24 cellular contexts compared by ENCODE assay signal in the genomic region with DNA sequence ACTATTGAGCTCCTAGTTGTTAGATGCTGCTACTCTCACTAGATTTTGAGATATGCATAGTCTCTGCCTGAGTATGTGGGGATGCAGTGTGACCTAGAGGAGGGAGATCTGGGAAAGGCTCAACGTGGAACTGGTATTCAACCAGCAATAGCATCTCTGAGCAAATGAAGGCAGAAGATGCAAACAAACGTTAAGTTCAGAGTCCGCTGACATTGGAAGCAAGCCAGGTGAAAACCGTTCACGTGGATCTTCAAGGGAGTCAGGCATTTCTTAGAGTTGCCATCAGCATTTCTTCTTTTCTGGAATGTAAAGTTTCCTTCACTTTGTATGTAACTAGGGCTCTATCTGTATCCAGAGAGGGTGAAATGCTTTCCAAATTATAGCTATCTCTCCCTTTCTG. TPM values are rescaled to one million over a fixed set of nuclear protein-coding genes. Genes with fewer than 3 reads are reported as not detected.
A peak's percentile ranks its signal among the peaks of the same experiment; 100 is the strongest.
DNase-seq lines count a peak whose midpoint lies in the region; ATAC-seq, FAIRE-seq and TF ChIP-seq lines count a peak whose summit lies in the region.
"Had no signal": no experiment of that assay in that cellular context is flagged by ENCODE, and none has a peak within 500 bp of the region (broad histone marks: within the 10 kb centered on the region; RNA-seq: fewer than 3 reads in every experiment).

No MANE protein-coding gene starts in this region.

- peak; percentile 19; the same call in 1 of the 3 replicates for ATAC-seq in HepG2
- no peak for ATAC-seq in right lobe of liver
- ATAC-seq in left colon = peak; percentile 79
- ATAC-seq: body of pancreas had no signal

- H3K9me3 ChIP-seq in HepG2 (ENCODE audit: low read length) = no peaks in the 10 kb centered on the region
- H3K9me3 ChIP-seq in right lobe of liver = no peaks in the 10 kb centered on the region
- H3K9me3 ChIP-seq in transverse colon = no peaks in the 10 kb centered on the region
- H3K9me3 ChIP-seq in MG63 = no peaks in the 10 kb centered on the region
- H3K9me3 ChIP-seq in tibial nerve = no peaks in the 10 kb centered on the region
- H3K9me3 ChIP-seq: BLaER1 treated with 17β-estradiol and CSF1 and Interleukin-3, amounts not matched to agents 10 nM and 100 nM; body of pancreas; HAP-1 had no signal

- H3K27ac ChIP-seq in HepG2 (ENCODE audit: extremely low read length, insufficient read depth, low read length) (no peak overlapping the region), right lobe of liver (no peak overlapping the region), transverse colon (no peak overlapping the region), tibial nerve (no peak overlapping the region)
- H3K27ac ChIP-seq: BLaER1 treated with 17β-estradiol and CSF1 and Interleukin-3, amounts not matched to agents 10 nM and 100 nM; body of pancreas; coronary artery had no signal

- CTCF ChIA-PET in HepG2 (lab: Yijun Ruan, JAX; ENCODE audit: low intra/inter-chr PET ratio, low total read pairs) = no interaction called here

- POLR2A ChIA-PET in HepG2 (lab: Yijun Ruan, JAX) = no interaction called here

- H3K4me1 ChIP-seq in HepG2 (ENCODE audit: insufficient read depth, low read length) (peaks cover 15% of the 10 kb centered on the region), right lobe of liver (peaks cover 0 to 16% (median 13%) of the 10 kb centered on the region in 4 donors), transverse colon (peaks cover 8 to 25% (median 19%) of the 10 kb centered on the region in 4 donors), tibial nerve (peaks cover 0 to 15% (median 5%) of the 10 kb centered on the region in 4 donors)
- H3K4me1 ChIP-seq: BLaER1 treated with 17β-estradiol and CSF1 and Interleukin-3, amounts not matched to agents 10 nM and 100 nM had no signal

- in situ Hi-C loops in HepG2 (cut with HindIII; ENCODE audit: extremely low pct_ligation_motif_present, low pct_unique_long_range_greater_than_20kb) = loop anchor here (10.0 kb wide), 1 partner anchor 195 kb away; the partner anchor contains the start of gene ZNF827
- in situ Hi-C loops in transverse colon (cut with MboI; ENCODE audit: low pct_ligation_motif_present in 1 of 4, low pct_unique_long_range_greater_than_20kb in 1 of 4, low sequenced_read_pairs in 3 of 4) = no loop called here

- H3K79me2 ChIP-seq in HepG2 (ENCODE audit: insufficient read depth, low read length) = no peaks in the 10 kb centered on the region

- TF ChIP-seq CTCF in HepG2 (CRISPR knock-in tag; IDR thresholded peaks at IDR 0.05) (no peak), right lobe of liver (IDR thresholded peaks at IDR 0.05) (no peak), choroid plexus epithelial cell (conservative IDR thresholded peaks at IDR 0.05; ENCODE audit: low read depth, low read length) (no peak), transverse colon (IDR thresholded peaks at IDR 0.05) (no peak), tibial nerve (IDR thresholded peaks at IDR 0.05) (no peak)

- BruUV-seq in HepG2 (replicated peaks; lab: Mats Ljungman, UMichigan) = no TSS peak

- H3K4me3 ChIP-seq in HepG2 (replicated peaks in 1 of 3; ENCODE audit: insufficient read depth in 1 of 3, low read depth in 2 of 3, low read length in 3 of 3) = no peak overlapping the region
- no peak overlapping the region for H3K4me3 ChIP-seq in right lobe of liver
- H3K4me3 ChIP-seq in choroid plexus epithelial cell (ENCODE audit: low read depth, low read length) = no peak overlapping the region
- H3K4me3 ChIP-seq in transverse colon = no peak overlapping the region
- H3K4me3 ChIP-seq in MG63 = no peak overlapping the region
- no peak overlapping the region for H3K4me3 ChIP-seq in tibial nerve
- H3K4me3 ChIP-seq: BLaER1 treated with 17β-estradiol and CSF1 and Interleukin-3, amounts not matched to agents 10 nM and 100 nM; body of pancreas; coronary artery; HAP-1 had no signal

- no peak for TF ChIP-seq EP300 in HepG2 (IDR thresholded peaks at IDR 0.05; ENCODE audit: low read depth in 2 of 2, low read length in 2 of 2)
- no peak for TF ChIP-seq EP300 in HepG2 (CRISPR knock-in tag; IDR thresholded peaks at IDR 0.05; ENCODE audit: borderline replicate concordance)
- TF ChIP-seq EP300 in transverse colon (IDR thresholded peaks at IDR 0.05; ENCODE audit: low read depth) = no peak
- TF ChIP-seq EP300 in tibial nerve (IDR thresholded peaks at IDR 0.05) = no peak

- no peak for FAIRE-seq in HepG2 (lab: Jason Lieb, UNC)
- FAIRE-seq: G401.6, urothelium cell line had no signal

- DNase-seq in HepG2 (ENCODE audit: low spot score) (no peak), right lobe of liver (no peak), choroid plexus epithelial cell (ENCODE audit: low read depth) (peak; percentile 65), left colon (peak; percentile 55 to 75), transverse colon (peak; percentile 64), MG63 (no peak), DMS114 treated with DMSO at 0.1 percent for 48 hours (lab: John Stamatoyannopoulos, UW; ENCODE audit: unreplicated experiment) (no peak), tibial nerve (ENCODE audit: low spot score in 2 of 2) (no peak)
- DNase-seq: activated CD4-positive, alpha-beta T cell treated with anti-CD3 and anti-CD28 coated beads, Interleukin-2, amount 50 U/mL, for 1 hour; activated CD8-positive, alpha-beta memory T cell treated with anti-CD3 and anti-CD28 coated beads, Interleukin-2, amount 50 U/mL, for 48 hours; activated naive CD8-positive, alpha-beta T cell treated with anti-CD3 and anti-CD28 coated beads for 36 hours; body of pancreas; foreskin melanocyte; KG1; NCI-H1694; NCI-H2171; NCI-H526 treated with DMSO at 0.1 percent for 48 hours; nephron progenitor cell had no signal

- H3K4me2 ChIP-seq in HepG2 (ENCODE audit: low read depth, low read length) = no peak overlapping the region
- H3K4me2 ChIP-seq: BLaER1 treated with 17β-estradiol and CSF1 and Interleukin-3, amounts not matched to agents 10 nM and 100 nM had no signal

- intact Hi-C loops in HepG2 (cut with micrococcal nuclease; ENCODE audit: unreplicated experiment) = loop anchor here (10.0 kb wide), 1 partner anchor 525 kb away; no protein-coding TSS in a partner anchor
- intact Hi-C loops in right lobe of liver (cut with DNase I) = no loop called here
- intact Hi-C loops in left colon (cut with DNase I, micrococcal nuclease) = no loop called here
- intact Hi-C loops in transverse colon (cut with DNase I; ENCODE audit: low total_unique reads) = loop anchor here (5.0 to 10.0 kb wide), 2 partner anchors 32 to 195 kb away; partner anchors contain the start of gene ZNF827

- H3K27me3 ChIP-seq in HepG2 (ENCODE audit: control insufficient read depth in 1 of 2, insufficient read depth in 2 of 2, low read length in 2 of 2) (peaks cover 0 to 16% of the 10 kb centered on the region in 2 experiments; a peak in 2 of 5 replicates), right lobe of liver (no peaks in the 10 kb centered on the region), transverse colon (no peaks in the 10 kb centered on the region), MG63 (no peaks in the 10 kb centered on the region), tibial nerve (no peaks in the 10 kb centered on the region)
- H3K27me3 ChIP-seq: BLaER1 treated with 17β-estradiol and CSF1 and Interleukin-3, amounts not matched to agents 10 nM and 100 nM; body of pancreas had no signal

- no peak overlapping the region for H2AFZ ChIP-seq in HepG2 (ENCODE audit: low read length)

- H3K36me3 ChIP-seq in HepG2 (replicated peaks in 1 of 2; ENCODE audit: control insufficient read depth in 1 of 2, insufficient read depth in 2 of 2, low read length in 2 of 2) (no peaks in the 10 kb centered on the region), right lobe of liver (no peaks in the 10 kb centered on the region), transverse colon (no peaks in the 10 kb centered on the region), MG63 (no peaks in the 10 kb centered on the region), tibial nerve (no peaks in the 10 kb centered on the region)
- H3K36me3 ChIP-seq: BLaER1 treated with 17β-estradiol and CSF1 and Interleukin-3, amounts not matched to agents 10 nM and 100 nM; HAP-1 had no signal

- TF ChIP-seq RAD21 in HepG2 (CRISPR knock-in tag; IDR thresholded peaks at IDR 0.05) = no peak

- no peak overlapping the region for H3K9ac ChIP-seq in HepG2 (ENCODE audit: insufficient read depth, low read depth, low read length)
- H3K9ac ChIP-seq: BLaER1 treated with 17β-estradiol and CSF1 and Interleukin-3, amounts not matched to agents 10 nM and 100 nM had no signal

- TF ChIP-seq POLR2A in HepG2 (IDR thresholded peaks at IDR 0.05; ENCODE audit: insufficient read depth in 1 of 2, low read depth in 2 of 2, low read length in 2 of 2) (no peak), right lobe of liver (IDR thresholded peaks at IDR 0.05) (no peak), transverse colon (IDR thresholded peaks at IDR 0.05) (no peak), tibial nerve (IDR thresholded peaks at IDR 0.05) (no peak)

- WGBS in HepG2 (ENCODE audit: low lambda C conversion rate) = 0% methylated on average over 5 of the region's 5 CpGs
- 25% methylated on average over 5 of the region's 5 CpGs for WGBS in right lobe of liver (ENCODE audit: insufficient coverage, low coverage, low lambda C conversion rate, missing lambda C conversion rate)
- WGBS in transverse colon (ENCODE audit: low coverage in 1 of 2), 2 donors = 23 to 28% methylated on average over 3 to 5 of the region's 5 CpGs
- WGBS in tibial nerve, 2 donors = 42 to 49% methylated on average over 5 of the region's 5 CpGs

- H4K20me1 ChIP-seq in HepG2 (ENCODE audit: insufficient read depth, low read length) = no peaks in the 10 kb centered on the region
- H4K20me1 ChIP-seq: BLaER1 treated with 17β-estradiol and CSF1 and Interleukin-3, amounts not matched to agents 10 nM and 100 nM had no signal

RNA-seq across cellular contexts. Expression of gene C4orf51, which starts 59.9 kb away (rescaled TPM):
- not detected in 2 replicates for total RNA-seq in HepG2 (2016; rRNA removed; fragmentation: Illumina TruSeq; extraction: Trizol)
- not detected in 2 replicates for total RNA-seq in HepG2 (2016; cell fraction: cytosol; rRNA removed; fragmentation: Illumina TruSeq; extraction: Trizol; ENCODE audit: low read depth)
- total RNA-seq in HepG2 (2016; cell fraction: insoluble cytoplasmic fraction; rRNA removed; fragmentation: Illumina TruSeq; extraction: Trizol) = not detected in 2 replicates
- total RNA-seq in HepG2 (2016; cell fraction: membrane; rRNA removed; fragmentation: Illumina TruSeq; extraction: Trizol) = not detected in 2 replicates
- total RNA-seq in HepG2 (2016; cell fraction: nucleus; rRNA removed; fragmentation: Illumina TruSeq; extraction: Trizol) = not detected in 2 replicates
- polyA plus RNA-seq in HepG2 (2011; rRNA removed) = not detected in 2 replicates
- not detected in 2 replicates for polyA plus RNA-seq in HepG2 (2011; cell fraction: cytosol; rRNA removed)
- polyA plus RNA-seq in HepG2 (2011; cell fraction: nucleus; rRNA removed) = not detected in 2 replicates
- polyA plus RNA-seq in HepG2 (2012) = not detected in 2 replicates
- not detected in 2 replicates for polyA plus RNA-seq in HepG2 (2016; cell fraction: cytosol; fragmentation: Illumina TruSeq; extraction: Trizol; ENCODE audit: low read depth)
- not detected in 2 replicates for polyA plus RNA-seq in HepG2 (2016; cell fraction: insoluble cytoplasmic fraction; fragmentation: Illumina TruSeq; extraction: Trizol; ENCODE audit: low read depth)
- not detected in 2 replicates for polyA plus RNA-seq in HepG2 (2016; cell fraction: membrane; fragmentation: Illumina TruSeq; extraction: Trizol; ENCODE audit: low read depth)
- polyA plus RNA-seq in HepG2 (2016; cell fraction: nucleus; fragmentation: Illumina TruSeq; extraction: Trizol; ENCODE audit: insufficient read depth, low read depth) = not detected in 2 replicates
- not detected in 2 replicates for polyA minus RNA-seq in HepG2 (2011; rRNA and poly(A)+ RNA removed; ENCODE audit: low replicate concordance)
- polyA minus RNA-seq in HepG2 (2011; cell fraction: cytosol; rRNA and poly(A)+ RNA removed) = not detected in 2 replicates
- polyA minus RNA-seq in HepG2 (2011; cell fraction: nucleus; rRNA and poly(A)+ RNA removed) = not detected in 2 replicates
- total RNA-seq in right lobe of liver = not detected
- total RNA-seq in left colon = not detected
- not detected for total RNA-seq in transverse colon
- not detected in 2 replicates for total RNA-seq in MG63 (2014; rRNA removed; shearing (Covaris generic); ENCODE audit: low replicate concordance)
- total RNA-seq in tibial nerve = not detected
- total RNA-seq: activated naive CD8-positive, alpha-beta T cell treated with anti-CD3 and anti-CD28 coated beads for 36 hours; body of pancreas; subcutaneous adipose tissue had no signal

Comparison
In these comparisons a context has a peak if more than half of its experiments do, and no peak if none do; other contexts are left out.
1. ATAC-seq: peak in HepG2 (single experiment) and left colon (single experiment); none in right lobe of liver (0 of 4).
2. intact Hi-C loops: an anchor here in HepG2 (10.0 kb wide) and transverse colon (5.0 to 10.0 kb wide); none called in right lobe of liver and left colon.
3. DNase-seq: peak in choroid plexus epithelial cell (single experiment), left colon (2 of 2) and transverse colon (single experiment); none in HepG2 (single experiment), right lobe of liver (0 of 3), MG63 (single experiment), DMS114 treated with DMSO at 0.1 percent for 48 hours (single experiment) and tibial nerve (0 of 2).